Comparison of ENCODE assay signal across 1 cellular context in the genomic region with DNA sequence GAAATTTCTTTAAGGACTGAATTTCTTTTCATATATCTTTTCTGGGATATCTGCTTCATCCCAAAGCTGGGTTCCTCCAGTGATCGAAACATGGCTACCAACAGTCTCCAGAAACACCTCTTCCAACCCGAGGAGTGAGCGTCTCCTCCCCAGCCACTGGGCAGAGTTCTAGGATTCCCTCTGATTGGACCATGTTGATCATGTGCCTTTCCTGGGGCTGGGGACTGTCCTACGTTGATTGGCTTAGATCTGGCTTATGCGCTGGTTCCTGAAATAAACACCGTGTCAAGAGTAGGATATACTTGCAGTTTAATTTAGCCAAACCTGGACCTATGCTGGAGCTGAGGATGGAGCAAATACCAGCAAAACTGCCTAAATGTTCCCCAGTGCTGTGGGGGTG.
TF ChIP-seq lines count a peak whose summit lies in the region.

No MANE protein-coding gene starts in this region.

TF ChIP-seq in H1, 55 proteins besides CTCF, POLR2A, EP300 and RAD21 (continued from another document):
- TF ChIP-seq, protein P1, sequence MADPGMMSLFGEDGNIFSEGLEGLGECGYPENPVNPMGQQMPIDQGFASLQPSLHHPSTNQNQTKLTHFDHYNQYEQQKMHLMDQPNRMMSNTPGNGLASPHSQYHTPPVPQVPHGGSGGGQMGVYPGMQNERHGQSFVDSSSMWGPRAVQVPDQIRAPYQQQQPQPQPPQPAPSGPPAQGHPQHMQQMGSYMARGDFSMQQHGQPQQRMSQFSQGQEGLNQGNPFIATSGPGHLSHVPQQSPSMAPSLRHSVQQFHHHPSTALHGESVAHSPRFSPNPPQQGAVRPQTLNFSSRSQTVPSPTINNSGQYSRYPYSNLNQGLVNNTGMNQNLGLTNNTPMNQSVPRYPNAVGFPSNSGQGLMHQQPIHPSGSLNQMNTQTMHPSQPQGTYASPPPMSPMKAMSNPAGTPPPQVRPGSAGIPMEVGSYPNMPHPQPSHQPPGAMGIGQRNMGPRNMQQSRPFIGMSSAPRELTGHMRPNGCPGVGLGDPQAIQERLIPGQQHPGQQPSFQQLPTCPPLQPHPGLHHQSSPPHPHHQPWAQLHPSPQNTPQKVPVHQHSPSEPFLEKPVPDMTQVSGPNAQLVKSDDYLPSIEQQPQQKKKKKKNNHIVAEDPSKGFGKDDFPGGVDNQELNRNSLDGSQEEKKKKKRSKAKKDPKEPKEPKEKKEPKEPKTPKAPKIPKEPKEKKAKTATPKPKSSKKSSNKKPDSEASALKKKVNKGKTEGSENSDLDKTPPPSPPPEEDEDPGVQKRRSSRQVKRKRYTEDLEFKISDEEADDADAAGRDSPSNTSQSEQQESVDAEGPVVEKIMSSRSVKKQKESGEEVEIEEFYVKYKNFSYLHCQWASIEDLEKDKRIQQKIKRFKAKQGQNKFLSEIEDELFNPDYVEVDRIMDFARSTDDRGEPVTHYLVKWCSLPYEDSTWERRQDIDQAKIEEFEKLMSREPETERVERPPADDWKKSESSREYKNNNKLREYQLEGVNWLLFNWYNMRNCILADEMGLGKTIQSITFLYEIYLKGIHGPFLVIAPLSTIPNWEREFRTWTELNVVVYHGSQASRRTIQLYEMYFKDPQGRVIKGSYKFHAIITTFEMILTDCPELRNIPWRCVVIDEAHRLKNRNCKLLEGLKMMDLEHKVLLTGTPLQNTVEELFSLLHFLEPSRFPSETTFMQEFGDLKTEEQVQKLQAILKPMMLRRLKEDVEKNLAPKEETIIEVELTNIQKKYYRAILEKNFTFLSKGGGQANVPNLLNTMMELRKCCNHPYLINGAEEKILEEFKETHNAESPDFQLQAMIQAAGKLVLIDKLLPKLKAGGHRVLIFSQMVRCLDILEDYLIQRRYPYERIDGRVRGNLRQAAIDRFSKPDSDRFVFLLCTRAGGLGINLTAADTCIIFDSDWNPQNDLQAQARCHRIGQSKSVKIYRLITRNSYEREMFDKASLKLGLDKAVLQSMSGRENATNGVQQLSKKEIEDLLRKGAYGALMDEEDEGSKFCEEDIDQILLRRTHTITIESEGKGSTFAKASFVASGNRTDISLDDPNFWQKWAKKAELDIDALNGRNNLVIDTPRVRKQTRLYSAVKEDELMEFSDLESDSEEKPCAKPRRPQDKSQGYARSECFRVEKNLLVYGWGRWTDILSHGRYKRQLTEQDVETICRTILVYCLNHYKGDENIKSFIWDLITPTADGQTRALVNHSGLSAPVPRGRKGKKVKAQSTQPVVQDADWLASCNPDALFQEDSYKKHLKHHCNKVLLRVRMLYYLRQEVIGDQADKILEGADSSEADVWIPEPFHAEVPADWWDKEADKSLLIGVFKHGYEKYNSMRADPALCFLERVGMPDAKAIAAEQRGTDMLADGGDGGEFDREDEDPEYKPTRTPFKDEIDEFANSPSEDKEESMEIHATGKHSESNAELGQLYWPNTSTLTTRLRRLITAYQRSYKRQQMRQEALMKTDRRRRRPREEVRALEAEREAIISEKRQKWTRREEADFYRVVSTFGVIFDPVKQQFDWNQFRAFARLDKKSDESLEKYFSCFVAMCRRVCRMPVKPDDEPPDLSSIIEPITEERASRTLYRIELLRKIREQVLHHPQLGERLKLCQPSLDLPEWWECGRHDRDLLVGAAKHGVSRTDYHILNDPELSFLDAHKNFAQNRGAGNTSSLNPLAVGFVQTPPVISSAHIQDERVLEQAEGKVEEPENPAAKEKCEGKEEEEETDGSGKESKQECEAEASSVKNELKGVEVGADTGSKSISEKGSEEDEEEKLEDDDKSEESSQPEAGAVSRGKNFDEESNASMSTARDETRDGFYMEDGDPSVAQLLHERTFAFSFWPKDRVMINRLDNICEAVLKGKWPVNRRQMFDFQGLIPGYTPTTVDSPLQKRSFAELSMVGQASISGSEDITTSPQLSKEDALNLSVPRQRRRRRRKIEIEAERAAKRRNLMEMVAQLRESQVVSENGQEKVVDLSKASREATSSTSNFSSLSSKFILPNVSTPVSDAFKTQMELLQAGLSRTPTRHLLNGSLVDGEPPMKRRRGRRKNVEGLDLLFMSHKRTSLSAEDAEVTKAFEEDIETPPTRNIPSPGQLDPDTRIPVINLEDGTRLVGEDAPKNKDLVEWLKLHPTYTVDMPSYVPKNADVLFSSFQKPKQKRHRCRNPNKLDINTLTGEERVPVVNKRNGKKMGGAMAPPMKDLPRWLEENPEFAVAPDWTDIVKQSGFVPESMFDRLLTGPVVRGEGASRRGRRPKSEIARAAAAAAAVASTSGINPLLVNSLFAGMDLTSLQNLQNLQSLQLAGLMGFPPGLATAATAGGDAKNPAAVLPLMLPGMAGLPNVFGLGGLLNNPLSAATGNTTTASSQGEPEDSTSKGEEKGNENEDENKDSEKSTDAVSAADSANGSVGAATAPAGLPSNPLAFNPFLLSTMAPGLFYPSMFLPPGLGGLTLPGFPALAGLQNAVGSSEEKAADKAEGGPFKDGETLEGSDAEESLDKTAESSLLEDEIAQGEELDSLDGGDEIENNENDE (IDR thresholded peaks at IDR 0.05; ENCODE audit: insufficient replicate concordance, low read length) = no peak
- TF ChIP-seq, protein P2, sequence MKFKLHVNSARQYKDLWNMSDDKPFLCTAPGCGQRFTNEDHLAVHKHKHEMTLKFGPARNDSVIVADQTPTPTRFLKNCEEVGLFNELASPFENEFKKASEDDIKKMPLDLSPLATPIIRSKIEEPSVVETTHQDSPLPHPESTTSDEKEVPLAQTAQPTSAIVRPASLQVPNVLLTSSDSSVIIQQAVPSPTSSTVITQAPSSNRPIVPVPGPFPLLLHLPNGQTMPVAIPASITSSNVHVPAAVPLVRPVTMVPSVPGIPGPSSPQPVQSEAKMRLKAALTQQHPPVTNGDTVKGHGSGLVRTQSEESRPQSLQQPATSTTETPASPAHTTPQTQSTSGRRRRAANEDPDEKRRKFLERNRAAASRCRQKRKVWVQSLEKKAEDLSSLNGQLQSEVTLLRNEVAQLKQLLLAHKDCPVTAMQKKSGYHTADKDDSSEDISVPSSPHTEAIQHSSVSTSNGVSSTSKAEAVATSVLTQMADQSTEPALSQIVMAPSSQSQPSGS (IDR thresholded peaks at IDR 0.05; ENCODE audit: low read length) = no peak
